In the genomic region with DNA sequence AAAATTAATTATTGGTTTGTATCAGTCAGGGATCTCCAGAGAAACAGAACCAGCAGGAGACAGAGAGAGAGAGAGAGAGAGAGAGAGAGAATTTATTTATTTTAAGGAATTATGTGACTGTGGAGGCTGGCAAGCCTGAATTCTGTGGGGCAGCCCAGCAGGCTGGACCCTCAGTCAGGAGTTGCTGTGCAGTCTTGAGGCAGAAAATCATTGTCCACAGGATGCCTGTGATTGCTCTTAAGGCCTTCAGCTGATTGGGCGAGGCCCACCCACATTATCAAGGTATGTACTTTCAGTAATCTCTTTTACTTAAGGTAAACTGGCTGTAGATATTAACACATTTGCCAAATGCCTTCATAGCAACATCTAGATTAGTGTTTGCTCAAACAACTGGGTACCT, we compare ENCODE assay signal across 23 cellular contexts.
DNase-seq lines count a peak whose midpoint lies in the region; ATAC-seq, FAIRE-seq and TF ChIP-seq lines count a peak whose summit lies in the region.
"Had no signal": no experiment of that assay in that cellular context is flagged by ENCODE, and none has a peak within 500 bp of the region (broad histone marks: within the 10 kb centered on the region; RNA-seq: fewer than 3 reads in every experiment).

No MANE protein-coding gene starts in this region.

- H3K27me3 Mint-ChIP-seq in natural killer cell (ENCODE audit: low read depth in 2 of 2): peaks cover 0 to 2% of the 10 kb centered on the region in 2 donors

- H3K27ac Mint-ChIP-seq in natural killer cell: no peak overlapping the region
- H3K27ac Mint-ChIP-seq: CD8-positive, alpha-beta T cell; HFFc6 had no signal

- H3K27me3 ChIP-seq in upper lobe of right lung (no peaks in the 10 kb centered on the region), upper lobe of left lung (no peaks in the 10 kb centered on the region)
- H3K27me3 ChIP-seq: BLaER1 treated with 17β-estradiol and CSF1 and Interleukin-3, amounts not matched to agents 10 nM and 100 nM had no signal

- no peaks in the 10 kb centered on the region for H3K9me3 ChIP-seq in upper lobe of right lung
- H3K9me3 ChIP-seq in upper lobe of left lung: no peaks in the 10 kb centered on the region
- H3K9me3 ChIP-seq in kidney (ENCODE audit: control insufficient read depth in 1 of 2, low read length in 2 of 2): no peaks in the 10 kb centered on the region
- H3K9me3 ChIP-seq: BLaER1 treated with 17β-estradiol and CSF1 and Interleukin-3, amounts not matched to agents 10 nM and 100 nM had no signal

- WGBS in upper lobe of left lung, 2 donors: 85 to 100% methylated on average over 1 of the region's 1 CpG

- no peaks in the 10 kb centered on the region for H3K9me3 Mint-ChIP-seq in natural killer cell
- H3K9me3 Mint-ChIP-seq: CD8-positive, alpha-beta T cell; HFFc6 had no signal

- H3K36me3 Mint-ChIP-seq in natural killer cell: no peaks in the 10 kb centered on the region

- intact Hi-C loops in sciatic nerve (cut with DNase I) (no loop called here), upper lobe of right lung (cut with DNase I) (no loop called here), natural killer cell (cut with micrococcal nuclease) (no loop called here), kidney (cut with DNase I) (no loop called here)

- H3K4me1 Mint-ChIP-seq in natural killer cell: no peaks in the 10 kb centered on the region

- H3K4me1 ChIP-seq in upper lobe of right lung (no peaks in the 10 kb centered on the region), upper lobe of left lung (no peaks in the 10 kb centered on the region), kidney (ENCODE audit: control insufficient read depth in 1 of 2, insufficient read depth in 1 of 2, low read depth in 1 of 2, low read length in 2 of 2) (peaks cover 3 to 10% of the 10 kb centered on the region in 2 donors)

- H3K9ac ChIP-seq in kidney (ENCODE audit: low read length in 2 of 2): no peak overlapping the region
- H3K9ac ChIP-seq: KMS-11 had no signal

- no peak for TF ChIP-seq CTCF in coronary artery (IDR thresholded peaks at IDR 0.05)
- TF ChIP-seq CTCF in upper lobe of right lung (IDR thresholded peaks at IDR 0.05): no peak
- no peak for TF ChIP-seq CTCF in upper lobe of left lung (IDR thresholded peaks at IDR 0.05)
- no peak for TF ChIP-seq CTCF in natural killer cell (IDR thresholded peaks at IDR 0.05)
- no peak for TF ChIP-seq CTCF in kidney (IDR thresholded peaks at IDR 0.05; ENCODE audit: borderline replicate concordance, extremely low read depth, insufficient read depth)

- no peak for TF ChIP-seq POLR2A in upper lobe of left lung (IDR thresholded peaks at IDR 0.05)

- ATAC-seq in sciatic nerve: no peak
- ATAC-seq in upper lobe of right lung: no peak
- ATAC-seq in upper lobe of left lung (ENCODE audit: low FRiP score in 2 of 2): no peak
- ATAC-seq in natural killer cell: no peak
- ATAC-seq: CD8-positive, alpha-beta T cell; Panc1 had no signal

- no peak for FAIRE-seq in kidney (lab: Jason Lieb, UNC)
- FAIRE-seq: GM12891, HTR-8/SVneo had no signal

- peak; percentile 27 for DNase-seq in activated effector memory CD4-positive, alpha-beta T cell treated with anti-CD3 and anti-CD28 coated beads, Interleukin-2, amount 50 U/mL, for 16 hours
- DNase-seq in activated effector memory CD4-positive, alpha-beta T cell treated with Interleukin-2 at 50 U/mL for 16 hours: no peak
- DNase-seq in coronary artery (ENCODE audit: low spot score): peak; percentile 53
- peak; percentile 19 for DNase-seq in sciatic nerve (ENCODE audit: low spot score)
- DNase-seq in upper lobe of right lung: peak; percentile 6
- DNase-seq in upper lobe of left lung: no peak
- DNase-seq in natural killer cell: no peak
- DNase-seq in kidney: no peak
- DNase-seq: ACHN; CD8-positive, alpha-beta T cell; DMS153; HFFc6; NCI-H1105; NCI-H146; NCI-H2029; NCI-H2227 treated with DMSO at 0.1 percent for 48 hours; NCI-H774 had no signal

- TF ChIP-seq EP300 in upper lobe of left lung (IDR thresholded peaks at IDR 0.05): no peak

- H3K36me3 ChIP-seq in upper lobe of right lung (no peaks in the 10 kb centered on the region), upper lobe of left lung (peaks cover 0 to 7% (median 2%) of the 10 kb centered on the region in 4 donors), kidney (ENCODE audit: control insufficient read depth in 1 of 2, insufficient read depth in 2 of 2, low read length in 2 of 2) (no peaks in the 10 kb centered on the region)

- H3K4me3 ChIP-seq in coronary artery (no peak overlapping the region), upper lobe of right lung (no peak overlapping the region), upper lobe of left lung (no peak overlapping the region), kidney (ENCODE audit: low read length in 2 of 2) (no peak overlapping the region)
- H3K4me3 ChIP-seq: BLaER1 treated with 17β-estradiol and CSF1 and Interleukin-3, amounts not matched to agents 10 nM and 100 nM had no signal

- H3K4me3 Mint-ChIP-seq in natural killer cell: no peak overlapping the region
- H3K4me3 Mint-ChIP-seq: CD8-positive, alpha-beta T cell; HFFc6 had no signal

- peak overlapping the region; percentile 60 to 91 for H3K27ac ChIP-seq in coronary artery
- H3K27ac ChIP-seq in upper lobe of right lung: no peak overlapping the region
- no peak overlapping the region for H3K27ac ChIP-seq in upper lobe of left lung
- H3K27ac ChIP-seq in kidney (ENCODE audit: low read depth in 2 of 2, low read length in 2 of 2): no peak overlapping the region
- H3K27ac ChIP-seq: 22Rv1; BLaER1 treated with 17β-estradiol and CSF1 and Interleukin-3, amounts not matched to agents 10 nM and 100 nM; KMS-11 had no signal

Comparison
In these comparisons a context has a peak if more than half of its experiments do, and no peak if none do; other contexts are left out.
1. DNase-seq: peak in activated effector memory CD4-positive, alpha-beta T cell treated with anti-CD3 and anti-CD28 coated beads, Interleukin-2, amount 50 U/mL, for 16 hours (single experiment), coronary artery (single experiment), sciatic nerve (single experiment) and upper lobe of right lung (single experiment); none in activated effector memory CD4-positive, alpha-beta T cell treated with Interleukin-2 at 50 U/mL for 16 hours (single experiment), upper lobe of left lung (0 of 2), natural killer cell (single experiment) and kidney (single experiment).
2. H3K27ac ChIP-seq: peak in coronary artery (2 of 2); none in upper lobe of right lung (single experiment), upper lobe of left lung (0 of 4) and kidney (0 of 2).